In the genomic region with DNA sequence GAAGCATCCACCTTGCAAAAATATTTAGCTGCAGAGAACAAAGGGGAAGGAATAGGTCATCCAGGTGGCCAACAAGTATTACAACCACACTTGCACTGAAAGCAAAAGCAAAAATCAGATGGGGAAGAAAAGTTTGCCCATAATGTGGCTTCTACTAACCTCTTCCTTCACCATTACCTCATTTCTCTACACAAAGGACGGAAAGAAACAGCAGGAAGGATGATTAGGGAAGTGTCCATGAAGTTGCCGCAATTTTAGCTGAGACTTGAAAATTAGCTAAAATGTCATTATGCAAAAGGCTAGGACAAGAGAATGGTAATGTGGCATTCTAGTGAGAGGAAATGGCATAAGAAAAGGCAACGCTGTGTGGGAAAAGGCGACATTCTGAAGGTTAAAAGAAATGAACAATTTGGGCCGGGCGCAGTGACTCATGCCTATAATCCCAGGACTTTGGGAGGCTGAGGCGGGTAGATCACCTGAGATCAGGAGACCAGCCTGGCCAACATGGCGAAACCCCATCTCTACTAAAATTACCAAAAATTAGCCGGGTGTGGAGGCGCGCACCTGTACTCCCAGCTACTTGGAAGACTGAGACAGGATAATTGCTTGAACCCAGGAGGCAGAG, we compare ENCODE assay signal across 12 cellular contexts. TPM values are rescaled to one million over a fixed set of nuclear protein-coding genes. Genes with fewer than 3 reads are reported as not detected.
DNase-seq lines count a peak whose midpoint lies in the region; ATAC-seq and TF ChIP-seq lines count a peak whose summit lies in the region.
"Had no signal": no experiment of that assay in that cellular context is flagged by ENCODE, and none has a peak within 500 bp of the region (broad histone marks: within the 10 kb centered on the region; RNA-seq: fewer than 3 reads in every experiment).

No MANE protein-coding gene starts in this region.

- TF ChIP-seq EP300 in tibial nerve (IDR thresholded peaks at IDR 0.05) = peak in 1 of 2 donors; percentile 34

- intact Hi-C loops in naive thymus-derived CD4-positive, alpha-beta T cell (cut with micrococcal nuclease) = loop anchor here in 1 of 2 donors (1.0 to 5.0 kb wide), 3 partner anchors 8 to 57 kb away; no protein-coding TSS in a partner anchor
- intact Hi-C loops in vagina (cut with DNase I) = no loop called here

- CTCF ChIA-PET in naive thymus-derived CD4-positive, alpha-beta T cell (lab: Charles Lee) = interaction anchor here (1.3 to 2.4 kb wide), 3 partner anchors 13 to 33 kb away, joined by 4 to 7 read pairs (median 6); a partner anchor contains a TSS

- WGBS in tibial nerve, 2 donors = 84 to 88% methylated on average over 11 of the region's 11 CpGs

- H3K4me1 ChIP-seq in naive thymus-derived CD4-positive, alpha-beta T cell (ENCODE audit: control insufficient read depth in 2 of 2, insufficient read depth in 2 of 2, low read length in 2 of 2) = peaks cover 71 to 77% of the 10 kb centered on the region in 2 donors
- H3K4me1 ChIP-seq in tibial nerve (peaks cover 0 to 95% (median 60%) of the 10 kb centered on the region in 4 donors), vagina (peaks cover 96% of the 10 kb centered on the region)

- H3K9me3 ChIP-seq in naive thymus-derived CD4-positive, alpha-beta T cell (ENCODE audit: control insufficient read depth in 2 of 3, low read length in 3 of 3) = no peaks in the 10 kb centered on the region
- no peaks in the 10 kb centered on the region for H3K9me3 ChIP-seq in tibial nerve
- no peaks in the 10 kb centered on the region for H3K9me3 ChIP-seq in vagina

- H3K27ac ChIP-seq in naive thymus-derived CD4-positive, alpha-beta T cell (ENCODE audit: low read depth, low read length) = peak overlapping the region; percentile 26
- no peak overlapping the region for H3K27ac ChIP-seq in tibial nerve
- no peak overlapping the region for H3K27ac ChIP-seq in vagina
- H3K27ac ChIP-seq: foreskin keratinocyte, parathyroid adenoma had no signal

- H3K27ac Mint-ChIP-seq in activated T-helper 17 cell treated with anti-CD3 and anti-CD28 coated beads, Interleukin-2, amount 50 U/mL, for 72 hours = peak overlapping the region; percentile 36
- peak overlapping the region; percentile 12 to 86 (median 53) for H3K27ac Mint-ChIP-seq in naive thymus-derived CD4-positive, alpha-beta T cell

- peak overlapping the region; percentile 62 for H3K4me3 Mint-ChIP-seq in activated T-helper 17 cell treated with anti-CD3 and anti-CD28 coated beads, Interleukin-2, amount 50 U/mL, for 72 hours
- H3K4me3 Mint-ChIP-seq in naive thymus-derived CD4-positive, alpha-beta T cell = peak overlapping the region; percentile 20 to 98 (median 58)

- POLR2A ChIA-PET in naive thymus-derived CD4-positive, alpha-beta T cell (lab: Charles Lee) = interaction anchor here (0.6 to 2.3 kb wide), 4 partner anchors 8 to 134 kb away, joined by 3 to 13 read pairs (median 4); a partner anchor contains a TSS

- H3K27me3 Mint-ChIP-seq in activated T-helper 17 cell treated with anti-CD3 and anti-CD28 coated beads, Interleukin-2, amount 50 U/mL, for 72 hours = no peaks in the 10 kb centered on the region
- H3K27me3 Mint-ChIP-seq in naive thymus-derived CD4-positive, alpha-beta T cell = no peaks in the 10 kb centered on the region

- TF ChIP-seq CTCF in tibial nerve (IDR thresholded peaks at IDR 0.05) (no peak), vagina (IDR thresholded peaks at IDR 0.05) (no peak)

- no peak overlapping the region for H3K4me3 ChIP-seq in naive thymus-derived CD4-positive, alpha-beta T cell (ENCODE audit: low read length)
- H3K4me3 ChIP-seq in tibial nerve (no peak overlapping the region), vagina (no peak overlapping the region)

- no peaks in the 10 kb centered on the region for H3K36me3 ChIP-seq in naive thymus-derived CD4-positive, alpha-beta T cell (ENCODE audit: control insufficient read depth in 2 of 3, insufficient read depth in 3 of 3, low read length in 3 of 3)
- H3K36me3 ChIP-seq in tibial nerve = no peaks in the 10 kb centered on the region
- H3K36me3 ChIP-seq in vagina = no peaks in the 10 kb centered on the region

- H3K9me3 Mint-ChIP-seq in activated T-helper 17 cell treated with anti-CD3 and anti-CD28 coated beads, Interleukin-2, amount 50 U/mL, for 72 hours = no peaks in the 10 kb centered on the region
- H3K9me3 Mint-ChIP-seq in naive thymus-derived CD4-positive, alpha-beta T cell = peaks cover 0 to 3% (median 0%) of the 10 kb centered on the region in 11 donors

- H3K27me3 ChIP-seq in naive thymus-derived CD4-positive, alpha-beta T cell (ENCODE audit: control insufficient read depth in 2 of 2, insufficient read depth in 2 of 2, low read length in 2 of 2) = no peaks in the 10 kb centered on the region
- H3K27me3 ChIP-seq in tibial nerve (no peaks in the 10 kb centered on the region), vagina (no peaks in the 10 kb centered on the region)
- H3K27me3 ChIP-seq: foreskin keratinocyte had no signal

- TF ChIP-seq POLR2A in tibial nerve (IDR thresholded peaks at IDR 0.05) (no peak), vagina (IDR thresholded peaks at IDR 0.05) (no peak)

- peaks cover 64% of the 10 kb centered on the region for H3K4me1 Mint-ChIP-seq in activated T-helper 17 cell treated with anti-CD3 and anti-CD28 coated beads, Interleukin-2, amount 50 U/mL, for 72 hours
- peaks cover 73 to 100% (median 94%) of the 10 kb centered on the region in 7 donors for H3K4me1 Mint-ChIP-seq in naive thymus-derived CD4-positive, alpha-beta T cell

- peak; percentile 59 for ATAC-seq in HG03097 (IDR thresholded peaks at IDR 0.05; ENCODE audit: low FRiP score, unreplicated experiment)
- peak; percentile 69 for ATAC-seq in activated T-helper 17 cell treated with anti-CD3 and anti-CD28 coated beads, Interleukin-2, amount 50 U/mL, for 72 hours (replicated peaks)
- peak; percentile 76 for ATAC-seq in naive thymus-derived CD4-positive, alpha-beta T cell
- no peak for ATAC-seq in HG03457 (IDR thresholded peaks at IDR 0.05; ENCODE audit: unreplicated experiment)
- ATAC-seq: HCT116 had no signal

- H3K36me3 Mint-ChIP-seq in activated T-helper 17 cell treated with anti-CD3 and anti-CD28 coated beads, Interleukin-2, amount 50 U/mL, for 72 hours (ENCODE audit: low read depth) = peaks cover 25% of the 10 kb centered on the region
- H3K36me3 Mint-ChIP-seq in naive thymus-derived CD4-positive, alpha-beta T cell = peaks cover 0 to 24% (median 6%) of the 10 kb centered on the region in 5 donors

- DNase-seq in GF-D8 (lab: John Stamatoyannopoulos, UW) = peak; percentile 80
- DNase-seq in naive thymus-derived CD4-positive, alpha-beta T cell = no peak
- no peak for DNase-seq in tibial nerve (ENCODE audit: low spot score in 2 of 2)
- no peak for DNase-seq in vagina (ENCODE audit: extremely low spot score in 2 of 2)
- no peak for DNase-seq in effector CD8-positive, alpha-beta T cell (lab: John Stamatoyannopoulos, UW)
- DNase-seq: foreskin keratinocyte, NCI-H1092 had no signal

RNA-seq across cellular contexts. Expression of a gene that starts 13.7 kb away (rescaled TPM):
- 100 to 1,000 TPM in 1 of 2 donors, 10 to 100 TPM in 1; 83.6 to 170 TPM for total RNA-seq in activated T-helper 17 cell treated with anti-CD3 and anti-CD28 coated beads, Interleukin-2, amount 50 U/mL, for 72 hours
- total RNA-seq in naive thymus-derived CD4-positive, alpha-beta T cell = 100 to 1,000 TPM; 121 to 230 (median 202) TPM
- polyA plus RNA-seq in naive thymus-derived CD4-positive, alpha-beta T cell = 10 to 100 TPM; 17.4 to 24.0 TPM
- total RNA-seq in tibial nerve = 100 to 1,000 TPM in 2 of 4 donors, 10 to 100 TPM in 2; 91.3 to 120 (median 105) TPM
- 122 TPM for total RNA-seq in vagina
